In genomic region chr11:32213223-32213622, GRCh38 we compare ENCODE assay signal across 13 cellular contexts.
DNase-seq lines count a peak whose midpoint lies in the region; TF ChIP-seq lines count a peak whose summit lies in the region.
"Had no signal": no experiment of that assay in that cellular context is flagged by ENCODE, and none has a peak within 500 bp of the region (broad histone marks: within the 10 kb centered on the region; RNA-seq: fewer than 3 reads in every experiment).

No MANE protein-coding gene starts in this region.

- H3K9ac ChIP-seq in adipocyte (ENCODE audit: low read length) = no peak overlapping the region

- H3K36me3 ChIP-seq in HEK293 (ENCODE audit: control insufficient read depth in 2 of 2, insufficient read depth in 1 of 2, low read length in 2 of 2) = no peaks in the 10 kb centered on the region
- H3K36me3 ChIP-seq in adipocyte (ENCODE audit: control insufficient read depth, insufficient read depth, low read length, severe bottlenecking) = no peaks in the 10 kb centered on the region
- H3K36me3 ChIP-seq: thoracic aorta had no signal

- H3K9me3 ChIP-seq in HEK293 (ENCODE audit: control insufficient read depth, insufficient read depth, low read depth, low read length) (no peaks in the 10 kb centered on the region), adipocyte (ENCODE audit: control insufficient read depth, low read length) (no peaks in the 10 kb centered on the region)
- H3K9me3 ChIP-seq: thoracic aorta had no signal

- POLR2A ChIA-PET in HEK293 (lab: Yijun Ruan, JAX) = no interaction called here

- CTCF ChIA-PET in HEK293 (lab: Yijun Ruan, JAX) = interaction anchor here (0.6 to 3.0 kb wide), 8 partner anchors 10 to 930 kb away, joined by 3 to 13 read pairs (median 4); no protein-coding TSS in a partner anchor

- no peak for TF ChIP-seq CTCF in HEK293 (tag by site-specific recombination; IDR thresholded peaks at IDR 0.05)

- no peaks in the 10 kb centered on the region for H3K27me3 ChIP-seq in adipocyte (replicated peaks; ENCODE audit: control insufficient read depth, insufficient read depth, low read length)

- DNase-seq in EH (ENCODE audit: low read depth) (peak; percentile 70), adipocyte (ENCODE audit: low read depth) (peak; percentile 20), non-pigmented ciliary epithelial cell (ENCODE audit: low read depth) (peak; percentile 72), HPDE6-E6E7 (ENCODE audit: extremely low spot score) (no peak), DMS153 (lab: John Stamatoyannopoulos, UW) (no peak), GM19238 (ENCODE audit: insufficient read length, low spot score) (no peak)
- DNase-seq in activated naive CD4-positive, alpha-beta T cell treated with Interleukin-2 at 50 U/mL for 16 hours = no peak
- DNase-seq: amygdala, Karpas-422, small intestine, T-helper 17 cell had no signal

- H3K27ac ChIP-seq in HEK293 (ENCODE audit: extremely low read depth, low read depth, low read length) = no peak overlapping the region
- H3K27ac ChIP-seq: thoracic aorta had no signal

- no peaks in the 10 kb centered on the region for H3K4me1 ChIP-seq in HEK293 (ENCODE audit: control insufficient read depth, insufficient read depth, low read length)
- H3K4me1 ChIP-seq in adipocyte (ENCODE audit: control insufficient read depth, insufficient read depth, low read length) = peaks cover 8% of the 10 kb centered on the region

- H3K4me3 ChIP-seq in HEK293 (ENCODE audit: low read depth, low read length) (no peak overlapping the region), adipocyte (ENCODE audit: low read length) (peak overlapping the region; percentile 21)
- H3K4me3 ChIP-seq: thoracic aorta had no signal

TF ChIP-seq in HEK293, 187 proteins besides CTCF, POLR2A, EP300 and RAD21:
- TF ChIP-seq BCL6B (tag by site-specific recombination; IDR thresholded peaks at IDR 0.05) (no peak), GLI4 (tag by site-specific recombination; IDR thresholded peaks at IDR 0.05) (no peak), INSM2 (tag by site-specific recombination; IDR thresholded peaks at IDR 0.05) (peak; percentile 52), ZNF629 (tag by site-specific recombination; IDR thresholded peaks at IDR 0.05) (peak; percentile 52; the same call in 1 of the 2 replicates), ZNF26 (tag by site-specific recombination; IDR thresholded peaks at IDR 0.05) (no peak), ZNF548 (tag by site-specific recombination; IDR thresholded peaks at IDR 0.05) (no peak), REPIN1 (tag by site-specific recombination; IDR thresholded peaks at IDR 0.05; ENCODE audit: low read depth) (no peak), ZNF184 (tag by site-specific recombination; IDR thresholded peaks at IDR 0.05) (peak; percentile 15; the same call in 1 of the 2 replicates), ZBTB17 (tag by site-specific recombination; IDR thresholded peaks at IDR 0.05) (peak; percentile 34; the same call in 1 of the 2 replicates), ZSCAN18 (tag by site-specific recombination; IDR thresholded peaks at IDR 0.05) (no peak)

Comparison
In these comparisons a context has a peak if more than half of its experiments do, and no peak if none do; other contexts are left out.
1. DNase-seq: peak in EH (single experiment), adipocyte (single experiment) and non-pigmented ciliary epithelial cell (single experiment); none in HPDE6-E6E7 (single experiment), DMS153 (single experiment), GM19238 (single experiment) and activated naive CD4-positive, alpha-beta T cell treated with Interleukin-2 at 50 U/mL for 16 hours (single experiment).